In the genomic region with DNA sequence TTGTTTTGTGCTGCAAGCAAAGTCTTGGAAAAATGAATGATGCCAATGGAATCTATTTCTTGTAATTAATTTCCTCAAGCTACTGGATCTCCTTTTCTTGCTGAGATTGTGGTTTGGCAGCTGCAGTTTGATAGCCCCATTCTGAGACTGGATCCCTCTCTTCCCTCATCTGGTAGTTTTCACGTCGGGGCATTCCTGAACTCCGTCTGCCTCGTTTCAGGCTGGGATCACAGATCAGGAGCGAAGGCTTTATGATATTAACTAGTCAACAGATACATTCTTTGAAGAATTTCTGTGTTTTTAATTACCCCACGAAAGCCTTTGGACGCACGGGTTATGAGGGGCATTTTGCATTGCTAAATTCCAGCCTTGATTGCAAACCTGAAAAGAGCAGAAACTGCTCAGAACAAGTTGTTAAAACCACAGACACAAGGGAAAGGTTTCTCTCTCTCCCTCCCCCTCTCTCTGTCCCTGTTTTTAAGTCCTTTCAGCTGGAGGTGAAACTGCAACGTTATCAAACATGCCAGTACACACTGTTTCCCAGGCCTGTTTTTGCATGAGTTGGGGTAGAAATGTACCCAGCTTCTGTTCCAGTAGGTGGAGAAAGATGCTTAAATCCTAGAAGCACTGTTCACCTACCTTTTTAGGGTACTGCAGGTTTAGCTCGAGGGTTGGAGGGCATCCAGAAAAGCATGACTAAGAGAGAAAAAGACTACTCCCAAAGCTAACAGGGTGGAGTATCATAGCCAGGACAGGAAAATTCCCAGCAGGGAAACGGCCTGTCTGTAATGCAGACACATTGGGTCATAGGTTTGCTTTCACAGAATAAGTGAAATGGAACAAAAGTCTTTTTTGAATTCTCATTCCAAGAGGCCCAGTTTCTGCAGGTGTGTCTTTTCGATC, we compare ENCODE assay signal across 9 cellular contexts.
DNase-seq lines count a peak whose midpoint lies in the region; ATAC-seq and TF ChIP-seq lines count a peak whose summit lies in the region.
"Had no signal": no experiment of that assay in that cellular context is flagged by ENCODE, and none has a peak within 500 bp of the region (broad histone marks: within the 10 kb centered on the region; RNA-seq: fewer than 3 reads in every experiment).

No MANE protein-coding gene starts in this region.

- H3K4me2 ChIP-seq in osteoblast (ENCODE audit: insufficient read depth, low read length), result peak overlapping the region; percentile 24

- H3K4me3 ChIP-seq in esophagus muscularis mucosa (no peak overlapping the region), osteoblast (ENCODE audit: insufficient read depth, low read length) (no peak overlapping the region)

- no peak overlapping the region for H2AFZ ChIP-seq in osteoblast (ENCODE audit: low read length)

- peaks cover 46% of the 10 kb centered on the region for H4K20me1 ChIP-seq in osteoblast (ENCODE audit: insufficient read depth, low read length)

- peaks cover 11% of the 10 kb centered on the region for H3K4me1 Mint-ChIP-seq in Calu3 (ENCODE audit: low read depth, unreplicated experiment)

- peaks cover 5% of the 10 kb centered on the region for H3K36me3 Mint-ChIP-seq in Calu3 (ENCODE audit: insufficient read depth, unreplicated experiment)

- TF ChIP-seq CTCF in Calu3 (IDR thresholded peaks at IDR 0.05; ENCODE audit: unreplicated experiment) (no peak), esophagus muscularis mucosa (IDR thresholded peaks at IDR 0.05) (peak in 2 of 3 experiments; percentile 8), osteoblast (IDR thresholded peaks at IDR 0.05; ENCODE audit: extremely low read depth, low read depth, low read length) (no peak)

- H3K27ac ChIP-seq in esophagus muscularis mucosa (replicated peaks in 1 of 4) (peak overlapping the region; percentile 82 to 92 (median 90)), osteoblast (ENCODE audit: low read depth, low read length) (peak overlapping the region; percentile 10)

- BruUV-seq in Calu3 (replicated peaks; lab: Mats Ljungman, UMichigan), result no TSS peak

- H3K9me3 ChIP-seq in esophagus muscularis mucosa, result no peaks in the 10 kb centered on the region
- no peaks in the 10 kb centered on the region for H3K9me3 ChIP-seq in osteoblast (ENCODE audit: low read depth, low read length)

- H3K27me3 ChIP-seq in esophagus muscularis mucosa (no peaks in the 10 kb centered on the region), osteoblast (ENCODE audit: insufficient read depth, low read length) (no peaks in the 10 kb centered on the region)

- CTCF ChIA-PET in Calu3 (lab: Charles Lee), result interaction anchor here (0.6 to 0.8 kb wide), 3 partner anchors 53 to 452 kb away, joined by 3 to 6 read pairs (median 4); no protein-coding TSS in a partner anchor

- no peak for ATAC-seq in GM21447 (IDR thresholded peaks at IDR 0.05; ENCODE audit: unreplicated experiment)

- H3K27ac Mint-ChIP-seq in Calu3 (ENCODE audit: unreplicated experiment), result no peak overlapping the region

- peaks cover 36% of the 10 kb centered on the region for H3K79me2 ChIP-seq in osteoblast (ENCODE audit: insufficient read depth, low read length)

- DNase-seq in Calu3 (peak; percentile 36), NCI-H69 (lab: John Stamatoyannopoulos, UW) (peak; percentile 73), esophagus muscularis mucosa (ENCODE audit: extremely low spot score) (no peak), osteoblast (ENCODE audit: insufficient read length, low spot score, missing footprints) (peak; percentile 88), NK-92 (lab: John Stamatoyannopoulos, UW; ENCODE audit: unreplicated experiment) (no peak), NCI-H1436 treated with DMSO at 0.1 percent for 48 hours (lab: John Stamatoyannopoulos, UW) (no peak)
- DNase-seq in activated CD8-positive, alpha-beta memory T cell treated with anti-CD3 and anti-CD28 coated beads for 24 hours, result no peak
- DNase-seq: NCI-H774 had no signal

- TF ChIP-seq POLR2A in esophagus muscularis mucosa (IDR thresholded peaks at IDR 0.05; ENCODE audit: low read depth), result no peak

- H3K27me3 Mint-ChIP-seq in Calu3 (ENCODE audit: unreplicated experiment), result no peaks in the 10 kb centered on the region

- intact Hi-C loops in Calu3 (cut with micrococcal nuclease; ENCODE audit: unreplicated experiment) (no loop called here), esophagus muscularis mucosa (cut with DNase I) (no loop called here)

- peaks cover 73 to 89% (median 86%) of the 10 kb centered on the region in 4 donors for H3K4me1 ChIP-seq in esophagus muscularis mucosa
- peaks cover 26% of the 10 kb centered on the region for H3K4me1 ChIP-seq in osteoblast (ENCODE audit: insufficient read depth, low read length)

- TF ChIP-seq EP300 in esophagus muscularis mucosa (IDR thresholded peaks at IDR 0.05), result no peak

- H3K9me3 Mint-ChIP-seq in Calu3 (ENCODE audit: low read depth, unreplicated experiment), result no peaks in the 10 kb centered on the region

- 40% methylated on average over 12 of the region's 12 CpGs for WGBS in esophagus muscularis mucosa

- H3K36me3 ChIP-seq in esophagus muscularis mucosa (no peaks in the 10 kb centered on the region), osteoblast (ENCODE audit: insufficient read depth, low read length) (no peaks in the 10 kb centered on the region)

- no peak overlapping the region for H3K4me3 Mint-ChIP-seq in Calu3 (ENCODE audit: low read depth, unreplicated experiment)

Comparison
In these comparisons a context has a peak if more than half of its experiments do, and no peak if none do; other contexts are left out.
1. DNase-seq: peak in Calu3 (single experiment), NCI-H69 (single experiment) and osteoblast (single experiment); none in esophagus muscularis mucosa (single experiment), NK-92 (single experiment), activated CD8-positive, alpha-beta memory T cell treated with anti-CD3 and anti-CD28 coated beads for 24 hours (single experiment) and NCI-H1436 treated with DMSO at 0.1 percent for 48 hours (single experiment).
2. CTCF ChIP-seq: peak in esophagus muscularis mucosa (2 of 3); none in Calu3 (single experiment) and osteoblast (single experiment).